In the genomic region with DNA sequence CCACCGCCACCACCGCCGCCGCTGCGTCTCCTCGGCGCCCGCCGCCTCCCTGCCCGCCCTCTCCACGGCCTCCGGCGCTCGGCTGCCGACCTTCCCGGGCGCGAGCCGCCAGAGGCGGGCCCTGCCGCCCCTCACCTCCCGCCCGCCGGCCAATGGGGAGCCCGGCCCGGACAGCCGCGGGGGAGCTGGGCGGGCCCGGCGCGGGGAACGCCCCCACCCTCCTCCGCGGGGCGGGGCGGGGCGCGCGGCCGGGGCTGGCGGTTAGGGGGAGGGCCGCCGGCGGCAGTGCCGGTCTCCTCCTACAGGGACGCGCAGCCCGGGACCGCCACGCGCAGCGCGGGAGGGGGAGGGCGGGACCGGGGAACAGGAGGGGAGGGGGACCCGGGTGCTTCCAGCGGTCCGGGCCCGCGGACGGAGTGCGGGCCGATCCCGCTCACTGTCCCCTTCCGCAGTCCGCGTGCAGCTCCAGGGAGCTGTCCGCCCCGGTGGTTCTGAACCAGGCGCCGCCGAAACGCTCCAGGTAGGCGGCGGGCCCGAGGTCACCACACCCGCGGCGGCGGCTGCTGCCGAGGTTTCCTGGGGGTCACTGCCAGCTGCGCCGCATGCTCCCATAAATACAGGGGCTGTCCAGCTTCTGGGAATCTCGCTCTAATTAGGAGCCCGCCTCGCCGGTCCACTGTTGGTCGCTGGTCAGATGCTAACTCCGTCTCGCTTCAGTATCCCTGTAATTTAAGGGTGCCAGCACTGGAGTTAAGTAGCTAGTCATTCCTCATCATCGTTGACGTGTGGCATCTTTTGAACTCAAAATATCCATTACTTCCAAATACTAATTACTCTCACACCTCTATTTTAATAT, we compare ENCODE assay signal across 8 cellular contexts.
DNase-seq lines count a peak whose midpoint lies in the region; ATAC-seq and FAIRE-seq lines count a peak whose summit lies in the region.

Gene PGBD5 (minus strand): TSS at position 87 of the 856 bp plus-strand sequence. CDS start 404 bp downstream, outside the sequence.

- no peak within 1 kb of the TSS for H3K27ac Mint-ChIP-seq in effector memory CD8-positive, alpha-beta T cell
- no peak within 1 kb of the TSS for H3K27ac Mint-ChIP-seq in memory B cell

- peaks cover 9 to 12% of the 10 kb centered on the region in 2 donors for H3K4me1 Mint-ChIP-seq in effector memory CD8-positive, alpha-beta T cell (ENCODE audit: low read depth in 2 of 2)
- peaks cover 7% of the 10 kb centered on the region for H3K4me1 Mint-ChIP-seq in memory B cell

- no peak for FAIRE-seq in GM19239 (lab: Jason Lieb, UNC)

- H3K9me3 Mint-ChIP-seq in effector memory CD8-positive, alpha-beta T cell = peaks cover 2 to 8% of the 10 kb centered on the region in 2 donors
- peaks cover 4% of the 10 kb centered on the region for H3K9me3 Mint-ChIP-seq in memory B cell

- peak within 1 kb of the TSS; percentile 76 to 79 for H3K4me3 Mint-ChIP-seq in effector memory CD8-positive, alpha-beta T cell
- H3K4me3 Mint-ChIP-seq in memory B cell = peak within 1 kb of the TSS; percentile 76

- ATAC-seq in HG03354 (IDR thresholded peaks at IDR 0.05; ENCODE audit: poor library complexity, severe bottlenecking, unreplicated experiment) (peak; percentile 85), memory B cell (ENCODE audit: low read depth) (peak; percentile 87)
- peak; percentile 63 for ATAC-seq in effector memory CD8-positive, alpha-beta T cell (replicated peaks)

- no peaks in the 10 kb centered on the region for H3K36me3 Mint-ChIP-seq in effector memory CD8-positive, alpha-beta T cell (ENCODE audit: insufficient read depth)
- H3K36me3 Mint-ChIP-seq in memory B cell = peaks cover 4% of the 10 kb centered on the region

- H3K27me3 Mint-ChIP-seq in effector memory CD8-positive, alpha-beta T cell = peaks cover 48 to 56% of the 10 kb centered on the region in 2 donors
- peaks cover 26% of the 10 kb centered on the region for H3K27me3 Mint-ChIP-seq in memory B cell

- DNase-seq in Ammon's horn (ENCODE audit: low spot score) = peak; percentile 91
- DNase-seq in GM19239 (ENCODE audit: insufficient read length, low spot score) = peak; percentile 88
- peak; percentile 67 for DNase-seq in NCI-H510A (lab: John Stamatoyannopoulos, UW)
- peak; percentile 65 to 71 for DNase-seq in activated CD4-positive, alpha-beta T cell treated with anti-CD3 and anti-CD28 coated beads, Interleukin-2, amount 50 U/mL, for 48 hours
- peak; percentile 10 to 38 (median 18) for DNase-seq in effector memory CD8-positive, alpha-beta T cell
- peak; percentile 42 to 69 for DNase-seq in memory B cell (ENCODE audit: low spot score in 2 of 2)
- peak; percentile 32 for DNase-seq in stimulated activated CD8-positive, alpha-beta memory T cell treated with anti-CD3 and anti-CD28 coated beads, Interleukin-15, amount 100 ng/mL, for 24 hours (ENCODE audit: low read depth)

Comparison
In these comparisons a context has a peak if more than half of its experiments do, and no peak if none do; other contexts are left out.
1. Peak in every context shown above with its lines: DNase-seq and ATAC-seq.
2. DNase-seq: peak in every context shown above with its lines; median percentile 91 in Ammon's horn; 88 in GM19239; 68 in activated CD4-positive, alpha-beta T cell treated with anti-CD3 and anti-CD28 coated beads, Interleukin-2, amount 50 U/mL, for 48 hours; 67 in NCI-H510A; 56 in memory B cell; 32 in stimulated activated CD8-positive, alpha-beta memory T cell treated with anti-CD3 and anti-CD28 coated beads, Interleukin-15, amount 100 ng/mL, for 24 hours; 18 in effector memory CD8-positive, alpha-beta T cell.